2 cellular contexts compared by ENCODE assay signal in genomic region chr1:4467241-4467640, GRCh38.
TF ChIP-seq lines count a peak whose summit lies in the region.

No MANE protein-coding gene starts in this region.

TF ChIP-seq in H1, 55 proteins besides CTCF, POLR2A, EP300 and RAD21 (continued from another document):
- TF ChIP-seq RNF2 (IDR thresholded peaks at IDR 0.05; ENCODE audit: borderline replicate concordance, low read depth, low read length, missing control alignments, poor library complexity, severe bottlenecking), result no peak
- TF ChIP-seq RXRA (IDR thresholded peaks at IDR 0.05; ENCODE audit: insufficient read depth, low read depth, low read length), result no peak
- TF ChIP-seq CREB1 (IDR thresholded peaks at IDR 0.05), result no peak
- no peak for TF ChIP-seq TCF12 (IDR thresholded peaks at IDR 0.05; ENCODE audit: low read depth, low read length)
- no peak for TF ChIP-seq CHD7 (IDR thresholded peaks at IDR 0.05; ENCODE audit: insufficient replicate concordance, low read length)
- TF ChIP-seq CBX8 (IDR thresholded peaks at IDR 0.05; ENCODE audit: borderline replicate concordance, low read depth, low read length), result no peak
- no peak for TF ChIP-seq KDM5A (IDR thresholded peaks at IDR 0.05; ENCODE audit: low read length)
- no peak for TF ChIP-seq ASH2L (IDR thresholded peaks at IDR 0.05; ENCODE audit: low read length)
- TF ChIP-seq SAP30 (IDR thresholded peaks at IDR 0.05; ENCODE audit: insufficient read depth, insufficient replicate concordance, low read length), result no peak
- TF ChIP-seq CTBP2 (IDR thresholded peaks at IDR 0.05; ENCODE audit: borderline replicate concordance, insufficient read depth, insufficient read length, low read length), result no peak
- TF ChIP-seq YY1 (IDR thresholded peaks at IDR 0.05; ENCODE audit: low read depth, low read length), result no peak
- no peak for TF ChIP-seq SRF (IDR thresholded peaks at IDR 0.05; ENCODE audit: low read depth, low read length)
- TF ChIP-seq POU5F1 (IDR thresholded peaks at IDR 0.05; ENCODE audit: low read depth, low read length), result no peak
- no peak for TF ChIP-seq HDAC6 (IDR thresholded peaks at IDR 0.05; ENCODE audit: low read depth, low read length)
- no peak for TF ChIP-seq SIN3A (conservative IDR thresholded peaks at IDR 0.05 in 1 of 2, IDR thresholded peaks at IDR 0.05 in 1 of 2; ENCODE audit: low read depth in 1 of 2, low read length in 2 of 2)
- no peak for TF ChIP-seq CHD2 (IDR thresholded peaks at IDR 0.05; ENCODE audit: low read length)
- no peak for TF ChIP-seq CBX5 (IDR thresholded peaks at IDR 0.05; ENCODE audit: low read depth, low read length)
- no peak for TF ChIP-seq RFX5 (IDR thresholded peaks at IDR 0.05; ENCODE audit: borderline replicate concordance, low read depth, low read length)
- TF ChIP-seq USF2 (IDR thresholded peaks at IDR 0.05; ENCODE audit: low read length), result no peak

TF ChIP-seq in GM12891, 5 proteins besides CTCF, POLR2A, EP300 and RAD21 (continued from another document):
- no peak for TF ChIP-seq SPI1 (IDR thresholded peaks at IDR 0.05; ENCODE audit: low read depth, low read length)
- TF ChIP-seq POU2F2 (IDR thresholded peaks at IDR 0.05; ENCODE audit: low read depth, low read length), result no peak
- TF ChIP-seq TAF1 (IDR thresholded peaks at IDR 0.05; ENCODE audit: low read depth, low read length), result no peak
